ENCODE assay signal across 8 cellular contexts in genomic region chr6:32108094-32108627, GRCh38. TPM values are rescaled to one million over a fixed set of nuclear protein-coding genes. Genes with fewer than 3 reads are reported as not detected.
DNase-seq lines count a peak whose midpoint lies in the region; ATAC-seq and TF ChIP-seq lines count a peak whose summit lies in the region.

No MANE protein-coding gene starts in this region.

- H3K27me3 ChIP-seq in MG63 (no peaks in the 10 kb centered on the region), colonic mucosa (no peaks in the 10 kb centered on the region), right lobe of liver (no peaks in the 10 kb centered on the region), thyroid gland (no peaks in the 10 kb centered on the region)

- no peak for TF ChIP-seq POLR2A in right lobe of liver (IDR thresholded peaks at IDR 0.05)
- no peak for TF ChIP-seq POLR2A in thyroid gland (IDR thresholded peaks at IDR 0.05)

- peaks cover 8% of the 10 kb centered on the region for H3K4me1 ChIP-seq in colonic mucosa
- peaks cover 0 to 7% (median 0%) of the 10 kb centered on the region in 4 donors for H3K4me1 ChIP-seq in right lobe of liver
- H3K4me1 ChIP-seq in thyroid gland = peaks cover 6 to 60% of the 10 kb centered on the region in 2 donors

- H3K9ac ChIP-seq in colonic mucosa (ENCODE audit: low read depth in 2 of 2, low read length in 2 of 2) = peak overlapping the region; percentile 43 to 61

- H3K9me3 ChIP-seq in MG63 (no peaks in the 10 kb centered on the region), colonic mucosa (no peaks in the 10 kb centered on the region), right lobe of liver (no peaks in the 10 kb centered on the region), thyroid gland (no peaks in the 10 kb centered on the region)

- peak; percentile 74 for DNase-seq in MG63
- peak; percentile 36 for DNase-seq in colonic mucosa
- no peak for DNase-seq in right lobe of liver
- peak; percentile 47 to 51 for DNase-seq in thyroid gland
- DNase-seq in amygdala (lab: John Stamatoyannopoulos, UW) = no peak
- DNase-seq in occipital lobe (lab: John Stamatoyannopoulos, UW) = no peak
- no peak for DNase-seq in NCI-H1417 treated with DMSO at 0.1 percent for 48 hours (lab: John Stamatoyannopoulos, UW)

- H3K27ac ChIP-seq in colonic mucosa (peak overlapping the region; percentile 37), right lobe of liver (peak overlapping the region in 2 of 3 donors; percentile 11 to 36), thyroid gland (peak overlapping the region; percentile 66 to 78 (median 75))

- H3K36me3 ChIP-seq in MG63 (no peaks in the 10 kb centered on the region), colonic mucosa (no peaks in the 10 kb centered on the region), right lobe of liver (no peaks in the 10 kb centered on the region), thyroid gland (no peaks in the 10 kb centered on the region)

- intact Hi-C loops in colonic mucosa (cut with DNase I) (no loop called here), right lobe of liver (cut with DNase I) (no loop called here), thyroid gland (cut with DNase I) (no loop called here)

- no peak overlapping the region for H3K4me3 ChIP-seq in MG63
- peak overlapping the region; percentile 15 for H3K4me3 ChIP-seq in colonic mucosa
- H3K4me3 ChIP-seq in right lobe of liver = peak overlapping the region; percentile 1 to 21 (median 16)
- peak overlapping the region in 1 of 3 donors; percentile 33 for H3K4me3 ChIP-seq in thyroid gland (replicated peaks in 1 of 3)

- TF ChIP-seq CTCF in colonic mucosa (IDR thresholded peaks at IDR 0.05) (no peak), right lobe of liver (IDR thresholded peaks at IDR 0.05) (no peak), thyroid gland (IDR thresholded peaks at IDR 0.05) (no peak)

- peak; percentile 35 to 52 (median 45) for ATAC-seq in right lobe of liver
- ATAC-seq in HG03378 (IDR thresholded peaks at IDR 0.05; ENCODE audit: unreplicated experiment) = no peak

- WGBS in right lobe of liver (ENCODE audit: insufficient coverage, low coverage, low lambda C conversion rate, missing lambda C conversion rate) = 13% methylated on average over 13 of the region's 15 CpGs
- WGBS in thyroid gland, 2 donors = 2 to 6% methylated on average over 13 to 15 of the region's 15 CpGs

RNA-seq across cellular contexts. Expression of gene TNXB, which starts 1.0 kb away (rescaled TPM):
- total RNA-seq in MG63 (2014; rRNA removed; shearing (Covaris generic); ENCODE audit: low replicate concordance) = 0.44 and 3.6 TPM in 2 replicates
- total RNA-seq in colonic mucosa (10 to 100 TPM in 1 of 2 donors, 1 to 10 TPM in 1; 7.3 to 20.1 TPM), right lobe of liver (10 to 100 TPM in 3 of 6 experiments, 1 to 10 TPM in 3; 7.2 to 28.3 (median 10.3) TPM), thyroid gland (100 to 1,000 TPM in 2 of 4 donors, 10 to 100 TPM in 2; 42.2 to 112 (median 80.9) TPM), occipital lobe (2.5 TPM)

RNA-seq across cellular contexts. Expression of gene ATF6B, which starts 19.9 kb away (rescaled TPM):
- total RNA-seq in MG63 (2014; rRNA removed; shearing (Covaris generic); ENCODE audit: low replicate concordance) = 2.9 and 7.5 TPM in 2 replicates
- total RNA-seq in colonic mucosa (100 to 1,000 TPM in 1 of 2 donors, 10 to 100 TPM in 1; 83.3 to 131 TPM), right lobe of liver (10 to 100 TPM; 15.2 to 35.5 (median 33.2) TPM), thyroid gland (10 to 100 TPM; 41.5 to 63.5 (median 57.3) TPM), occipital lobe (15.4 TPM)

RNA-seq across cellular contexts. Expression of gene FKBPL, which starts 21.9 kb away (rescaled TPM):
- 4.0 and 13.0 TPM in 2 replicates for total RNA-seq in MG63 (2014; rRNA removed; shearing (Covaris generic); ENCODE audit: low replicate concordance)
- total RNA-seq in colonic mucosa (1 to 10 TPM; 5.2 to 8.1 TPM), right lobe of liver (1 to 10 TPM; 1.5 to 2.7 (median 2.2) TPM), thyroid gland (10 to 100 TPM in 1 of 4 donors, 1 to 10 TPM in 3; 3.6 to 11.8 (median 6.8) TPM), occipital lobe (3.3 TPM)

RNA-seq across cellular contexts. Expression of gene PRRT1, which starts 43.6 kb away (rescaled TPM):
- not detected in 2 replicates for total RNA-seq in MG63 (2014; rRNA removed; shearing (Covaris generic); ENCODE audit: low replicate concordance)
- total RNA-seq in colonic mucosa = under 1 TPM; 0.72 to 0.90 TPM
- total RNA-seq in right lobe of liver = under 1 TPM in 4 of 6 experiments, not detected in 2; 0.13 to 0.29 (median 0.24) TPM
- under 1 TPM in 3 of 4 donors, not detected in 1; 0.49 to 0.81 (median 0.67) TPM for total RNA-seq in thyroid gland
- total RNA-seq in occipital lobe = 0.78 TPM

RNA-seq across cellular contexts. Expression of gene PPT2, which starts 45.8 kb away (rescaled TPM):
- total RNA-seq in MG63 (2014; rRNA removed; shearing (Covaris generic); ENCODE audit: low replicate concordance) = 2.9 and 5.9 TPM in 2 replicates
- total RNA-seq in colonic mucosa (10 to 100 TPM; 18.4 to 21.0 TPM), right lobe of liver (10 to 100 TPM in 2 of 6 experiments, 1 to 10 TPM in 4; 6.4 to 16.0 (median 8.9) TPM), thyroid gland (10 to 100 TPM; 13.0 to 26.1 (median 24.1) TPM), occipital lobe (15.1 TPM)

Comparison
In these comparisons a context has a peak if more than half of its experiments do, and no peak if none do; other contexts are left out.
1. DNase-seq: peak in MG63 (single experiment), colonic mucosa (single experiment) and thyroid gland (2 of 2); none in right lobe of liver (0 of 3), amygdala (0 of 56), occipital lobe (single experiment) and NCI-H1417 treated with DMSO at 0.1 percent for 48 hours (single experiment).
2. H3K27ac ChIP-seq: peak in every context shown above with its lines; median percentile 75 in thyroid gland; 37 in colonic mucosa; 24 in right lobe of liver.